Comparison of ENCODE assay signal across 9 cellular contexts in the genomic region with DNA sequence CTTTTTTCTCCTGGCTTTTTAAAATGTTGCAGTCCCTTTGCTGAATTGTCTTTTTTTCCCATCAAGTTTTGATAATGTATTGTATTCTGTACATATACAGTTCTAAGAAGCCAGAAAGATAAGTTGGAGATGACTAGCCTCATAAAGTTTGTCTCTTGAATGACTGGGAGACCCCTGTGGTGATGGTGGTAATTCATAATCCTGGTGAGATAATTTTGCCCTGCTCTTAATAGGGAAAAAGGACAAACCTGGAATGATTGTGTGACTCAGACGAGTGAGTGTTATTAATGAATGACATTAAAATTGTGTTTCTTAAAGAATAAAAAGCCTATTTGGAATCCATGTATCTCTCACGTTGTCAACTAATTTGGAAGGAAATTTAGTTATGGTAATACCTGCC. TPM values are rescaled to one million over a fixed set of nuclear protein-coding genes. Genes with fewer than 3 reads are reported as not detected.
DNase-seq lines count a peak whose midpoint lies in the region; ATAC-seq, FAIRE-seq and TF ChIP-seq lines count a peak whose summit lies in the region.
"Had no signal": no experiment of that assay in that cellular context is flagged by ENCODE, and none has a peak within 500 bp of the region (broad histone marks: within the 10 kb centered on the region; RNA-seq: fewer than 3 reads in every experiment).

No MANE protein-coding gene starts in this region.

- H2AFZ ChIP-seq in astrocyte (ENCODE audit: low read depth, low read length) = no peak overlapping the region

- H3K4me1 Mint-ChIP-seq in astrocyte (ENCODE audit: low read depth, unreplicated experiment) (peaks cover 10% of the 10 kb centered on the region), memory B cell (peaks cover 8% of the 10 kb centered on the region)

- peak overlapping the region; percentile 89 for H3K4me2 ChIP-seq in astrocyte (ENCODE audit: low read length)

- in situ Hi-C loops in ACHN (cut with HindIII; ENCODE audit: low pct_ligation_motif_present, low pct_unique_long_range_greater_than_20kb, low sequenced_read_pairs) = no loop called here

- no peaks in the 10 kb centered on the region for H4K20me1 ChIP-seq in astrocyte (ENCODE audit: insufficient read depth, low read length)

- H3K36me3 ChIP-seq in astrocyte (ENCODE audit: insufficient read depth, low read length) = no peaks in the 10 kb centered on the region

- H3K27me3 Mint-ChIP-seq in astrocyte (ENCODE audit: low read depth, unreplicated experiment) (no peaks in the 10 kb centered on the region), memory B cell (no peaks in the 10 kb centered on the region)

- H3K79me2 ChIP-seq in astrocyte (ENCODE audit: insufficient read depth, low read length) = peaks cover 35% of the 10 kb centered on the region

- H3K27ac ChIP-seq in astrocyte (ENCODE audit: low read depth, low read length) = peak overlapping the region; percentile 91

- H3K36me3 Mint-ChIP-seq in astrocyte (ENCODE audit: low read depth, unreplicated experiment) (no peaks in the 10 kb centered on the region), memory B cell (peaks cover 1% of the 10 kb centered on the region)

- H3K27ac Mint-ChIP-seq in astrocyte (ENCODE audit: unreplicated experiment) (peak overlapping the region; percentile 93), memory B cell (no peak overlapping the region)

- no peak for FAIRE-seq in astrocyte (lab: Jason Lieb, UNC)

- no peak for ATAC-seq in memory B cell (ENCODE audit: low read depth)

- TF ChIP-seq CTCF in HFF-Myc (IDR thresholded peaks at IDR 0.05; ENCODE audit: low read depth, low read length, missing control alignments) = no peak
- no peak for TF ChIP-seq CTCF in astrocyte (IDR thresholded peaks at IDR 0.05; ENCODE audit: insufficient read depth, low read depth, low read length)

- no peaks in the 10 kb centered on the region for H3K4me1 ChIP-seq in astrocyte (ENCODE audit: insufficient read depth, low read length)

- peak; percentile 19 for DNase-seq in ACHN
- DNase-seq in HFF-Myc (ENCODE audit: extremely low read depth, low read depth) = no peak
- peak; percentile 20 for DNase-seq in astrocyte (ENCODE audit: low read depth)
- DNase-seq in memory B cell (ENCODE audit: low spot score in 2 of 2) = no peak
- no peak for DNase-seq in HUDEP-2 (lab: John Stamatoyannopoulos, UW; ENCODE audit: unreplicated experiment in 76 of 76)
- DNase-seq in NCI-H128 (lab: John Stamatoyannopoulos, UW; ENCODE audit: unreplicated experiment) = no peak
- no peak for DNase-seq in stimulated activated CD4-positive, alpha-beta T cell treated with anti-CD3 and anti-CD28 coated beads, Interleukin-4, amount 100 ng/mL, for 24 hours
- DNase-seq in SIG-M5 (lab: John Stamatoyannopoulos, UW) = no peak
- DNase-seq: NCI-H524 had no signal

- H3K4me3 ChIP-seq in HFF-Myc (replicated peaks; ENCODE audit: low read depth, low read length) (peak overlapping the region; percentile 97), astrocyte (ENCODE audit: insufficient read depth, low read depth, low read length) (peak overlapping the region; percentile 97)

- no peaks in the 10 kb centered on the region for H3K9me3 Mint-ChIP-seq in astrocyte (ENCODE audit: unreplicated experiment)
- no peaks in the 10 kb centered on the region for H3K9me3 Mint-ChIP-seq in memory B cell

- no peaks in the 10 kb centered on the region for H3K27me3 ChIP-seq in astrocyte (ENCODE audit: insufficient read depth, low read length)

- H3K9ac ChIP-seq in astrocyte (ENCODE audit: low read length) = peak overlapping the region; percentile 95

- H3K9me3 ChIP-seq in astrocyte (ENCODE audit: insufficient read depth, low read depth, low read length) = no peaks in the 10 kb centered on the region

- H3K4me3 Mint-ChIP-seq in astrocyte (ENCODE audit: unreplicated experiment) = peak overlapping the region; percentile 100
- peak overlapping the region; percentile 98 for H3K4me3 Mint-ChIP-seq in memory B cell

RNA-seq across cellular contexts. Expression of a gene that starts 1.2 kb away (rescaled TPM):
- 42.3 and 42.8 TPM in 2 replicates for total RNA-seq in astrocyte

RNA-seq across cellular contexts. Expression of a gene that starts 58.7 kb away (rescaled TPM):
- total RNA-seq in astrocyte = 20.9 and 23.4 TPM in 2 replicates

Comparison
In these comparisons a context has a peak if more than half of its experiments do, and no peak if none do; other contexts are left out.
1. DNase-seq: peak in ACHN (single experiment) and astrocyte (single experiment); none in HFF-Myc (single experiment), memory B cell (0 of 2), HUDEP-2 (0 of 76), NCI-H128 (single experiment), stimulated activated CD4-positive, alpha-beta T cell treated with anti-CD3 and anti-CD28 coated beads, Interleukin-4, amount 100 ng/mL, for 24 hours (single experiment) and SIG-M5 (single experiment).